8 cellular contexts compared by ENCODE assay signal in genomic region chr4:89901808-89902431, GRCh38. TPM values are rescaled to one million over a fixed set of nuclear protein-coding genes. Genes with fewer than 3 reads are reported as not detected.
A peak's percentile ranks its signal among the peaks of the same experiment; 100 is the strongest.
DNase-seq lines count a peak whose midpoint lies in the region; ATAC-seq and TF ChIP-seq lines count a peak whose summit lies in the region.
"Not testable (repeated sequence)": the region's sequence is repeated elsewhere in the genome, so short reads cannot be mapped to it uniquely, and the experiment has no call there.

No MANE protein-coding gene starts in this region.

- H3K36me3 ChIP-seq in cardiac muscle cell = not testable (repeated sequence)

- not testable (repeated sequence) for H3K27me3 ChIP-seq in cardiac muscle cell

- not testable (repeated sequence) for H3K27ac ChIP-seq in cardiac muscle cell

- H3K4me1 ChIP-seq in cardiac muscle cell (ENCODE audit: low read depth) = peaks cover 12% of the 10 kb centered on the region

- CTCF ChIA-PET in AG04449 (lab: Yijun Ruan, JAX) = interaction anchor here (1.3 to 1.5 kb wide), 3 partner anchors 8 to 315 kb away, joined by 3 to 6 read pairs (median 4); no protein-coding TSS in a partner anchor

- peak; percentile 81 for ATAC-seq in GM18867 (IDR thresholded peaks at IDR 0.05; ENCODE audit: unreplicated experiment)
- ATAC-seq in HG03039 (IDR thresholded peaks at IDR 0.05; ENCODE audit: unreplicated experiment) = peak; percentile 79

- POLR2A ChIA-PET in AG04449 (lab: Yijun Ruan, JAX) = not testable (repeated sequence)

- peak; percentile 0 for DNase-seq in AG04449 (ENCODE audit: low read depth, low spot score)
- peak; percentile 14 for DNase-seq in NCI-H187 treated with DMSO at 0.1 percent for 48 hours (lab: John Stamatoyannopoulos, UW)
- peak in 3 of 5 experiments; percentile 17 to 60 (median 31) for DNase-seq in T-helper 2 cell
- peak; percentile 49 for DNase-seq in amniotic epithelial cell (ENCODE audit: low read depth)
- DNase-seq in cardiac muscle cell (ENCODE audit: low read depth in 1 of 2, low spot score in 1 of 2) = peak; percentile 76 to 77
- peak; percentile 76 for DNase-seq in posterior vena cava (ENCODE audit: low spot score)

- not testable (repeated sequence) for H3K9me3 ChIP-seq in cardiac muscle cell (ENCODE audit: low read depth)

- H3K4me3 ChIP-seq in AG04449 (ENCODE audit: low read depth, low read length); cardiac muscle cell: not testable (repeated sequence)

- TF ChIP-seq CTCF in AG04449 (IDR thresholded peaks at IDR 0.05; ENCODE audit: insufficient read depth, low read length, missing control alignments) (peak; percentile 75), cardiac muscle cell (IDR thresholded peaks at IDR 0.05; ENCODE audit: low read depth, low read length) (peak; percentile 72)

- intact Hi-C loops in posterior vena cava (cut with DNase I) = not testable (repeated sequence)

RNA-seq across cellular contexts. Expression of gene MMRN1, which starts 7.3 kb away (rescaled TPM):
- 0.27 and 1.3 TPM in 2 replicates for total RNA-seq in cardiac muscle cell
- polyA plus RNA-seq in cardiac muscle cell = 0.54 and 0.83 TPM in 2 replicates
- total RNA-seq in posterior vena cava = 10 to 100 TPM; 71.0 to 72.8 TPM

Comparison
In these comparisons a context has a peak if more than half of its experiments do, and no peak if none do; other contexts are left out.
1. DNase-seq: peak in every context shown above with its lines; median percentile 76 in cardiac muscle cell; 76 in posterior vena cava; 49 in amniotic epithelial cell; 31 in T-helper 2 cell; 14 in NCI-H187 treated with DMSO at 0.1 percent for 48 hours; 0 in AG04449.
2. RNA of gene MMRN1, which starts 7.3 kb away (total RNA-seq): 71.0 to 72.8 TPM in posterior vena cava; 0.27 to 1.3 TPM in cardiac muscle cell; every median in the first group is over 10 times any median in the second.